34 cellular contexts compared by ENCODE assay signal in genomic region chr5:154971501-154971900, GRCh38. TPM values are rescaled to one million over a fixed set of nuclear protein-coding genes. Genes with fewer than 3 reads are reported as not detected.
"Had no signal": no experiment of that assay in that cellular context is flagged by ENCODE, and none has a peak within 500 bp of the region (broad histone marks: within the 10 kb centered on the region; RNA-seq: fewer than 3 reads in every experiment).

No MANE protein-coding gene starts in this region.

- H3K27ac ChIP-seq: body of pancreas, cardiac muscle cell, ovary, sigmoid colon, thyroid gland, upper lobe of left lung, VCaP had no signal

- DNase-seq: activated CD4-positive, alpha-beta T cell treated with anti-CD3 and anti-CD28 coated beads for 4 hours; activated CD4-positive, alpha-beta T cell treated with anti-CD3 and anti-CD28 coated beads, Interleukin-2, amount 50 U/mL, for 4 hours; activated CD8-positive, alpha-beta memory T cell treated with anti-CD3 and anti-CD28 coated beads for 24 hours; activated effector memory CD4-positive, alpha-beta T cell treated with anti-CD3 and anti-CD28 coated beads, Interleukin-2, amount 50 U/mL, for 16 hours; activated naive CD4-positive, alpha-beta T cell treated with anti-CD3 and anti-CD28 coated beads, Interleukin-2, amount 10 ng/mL, durations not matched to agents 7 days and 5 days; activated naive CD8-positive, alpha-beta T cell treated with anti-CD3 and anti-CD28 coated beads, Interleukin-2, amount 10 ng/mL, durations not matched to agents 7 days and 5 days; amniotic stem cell; body of pancreas; islet precursor cell; left cardiac atrium; midbrain; naive thymus-derived CD4-positive, alpha-beta T cell; ovary; sigmoid colon; stimulated activated CD4-positive, alpha-beta T cell treated with anti-CD3 and anti-CD28 coated beads, Interleukin-1b, Interleukin-23, amount 100 ng/mL, for 48 hours; stimulated activated CD4-positive, alpha-beta T cell treated with anti-CD3 and anti-CD28 coated beads, Interleukin-4, amount 100 ng/mL, for 4 hours; stimulated activated CD8-positive, alpha-beta memory T cell treated with anti-CD3 and anti-CD28 coated beads, Interleukin-4, amount 100 ng/mL, for 48 hours; stimulated activated naive CD8-positive, alpha-beta T cell treated with anti-CD3 and anti-CD28 coated beads, Interleukin-15, amount 100 ng/mL, for 72 hours; substantia nigra; T-helper 1 cell; thyroid gland; upper lobe of left lung had no signal

- H3K4me1 Mint-ChIP-seq: activated naive CD4-positive, alpha-beta T cell treated with anti-CD3 and anti-CD28 coated beads, Interleukin-2, amount 10 ng/mL, durations not matched to agents 7 days and 5 days; memory B cell; stimulated activated memory B cell treated with anti-CD40 and anti-IgM and Interleukin-4, amounts not matched to agents 10 μg/mL and 1 μg/mL and 100 μg/mL, for 72 hours; stimulated activated naive CD8-positive, alpha-beta T cell treated with anti-CD3 and anti-CD28 coated beads, Interleukin-15, amount 100 ng/mL, for 72 hours had no signal

- H3K27me3 Mint-ChIP-seq: activated naive CD4-positive, alpha-beta T cell treated with anti-CD3 and anti-CD28 coated beads, Interleukin-2, amount 10 ng/mL, durations not matched to agents 7 days and 5 days; activated naive CD8-positive, alpha-beta T cell treated with anti-CD3 and anti-CD28 coated beads, Interleukin-2, amount 10 ng/mL, durations not matched to agents 7 days and 5 days; memory B cell; naive thymus-derived CD4-positive, alpha-beta T cell; progenitor cell of endocrine pancreas; stimulated activated memory B cell treated with anti-CD40 and anti-IgM and Interleukin-4, amounts not matched to agents 10 μg/mL and 1 μg/mL and 100 μg/mL, for 72 hours; stimulated activated naive CD8-positive, alpha-beta T cell treated with anti-CD3 and anti-CD28 coated beads, Interleukin-15, amount 100 ng/mL, for 72 hours had no signal

- H3K27ac Mint-ChIP-seq: activated naive CD4-positive, alpha-beta T cell treated with anti-CD3 and anti-CD28 coated beads, Interleukin-2, amount 10 ng/mL, durations not matched to agents 7 days and 5 days; activated naive CD8-positive, alpha-beta T cell treated with anti-CD3 and anti-CD28 coated beads, Interleukin-2, amount 10 ng/mL, durations not matched to agents 7 days and 5 days; activated T-helper 1 cell treated with anti-CD3 and anti-CD28 coated beads, Interleukin-12 subunit alpha, Interleukin-12 subunit beta, Interleukin-2, Interleukin-4 antibody, amounts not matched to agents 30 ng/mL and 10 ng/mL and 1 ng/mL, durations not matched to agents 14 hours and 24 hours and 36 hours; memory B cell; naive thymus-derived CD4-positive, alpha-beta T cell; progenitor cell of endocrine pancreas; stimulated activated memory B cell treated with anti-CD40 and anti-IgM and Interleukin-4, amounts not matched to agents 10 μg/mL and 1 μg/mL and 100 μg/mL, for 72 hours; stimulated activated naive CD8-positive, alpha-beta T cell treated with anti-CD3 and anti-CD28 coated beads, Interleukin-15, amount 100 ng/mL, for 72 hours had no signal

- H3K27me3 ChIP-seq: body of pancreas, cardiac muscle cell, ovary, sigmoid colon, thyroid gland, upper lobe of left lung had no signal

- H3K4me3 Mint-ChIP-seq: activated naive CD4-positive, alpha-beta T cell treated with anti-CD3 and anti-CD28 coated beads, Interleukin-2, amount 10 ng/mL, durations not matched to agents 7 days and 5 days; activated naive CD8-positive, alpha-beta T cell treated with anti-CD3 and anti-CD28 coated beads, Interleukin-2, amount 10 ng/mL, durations not matched to agents 7 days and 5 days; activated T-helper 1 cell treated with anti-CD3 and anti-CD28 coated beads, Interleukin-12 subunit alpha, Interleukin-12 subunit beta, Interleukin-2, Interleukin-4 antibody, amounts not matched to agents 30 ng/mL and 10 ng/mL and 1 ng/mL, durations not matched to agents 14 hours and 24 hours and 36 hours; memory B cell; naive thymus-derived CD4-positive, alpha-beta T cell; stimulated activated memory B cell treated with anti-CD40 and anti-IgM and Interleukin-4, amounts not matched to agents 10 μg/mL and 1 μg/mL and 100 μg/mL, for 72 hours; stimulated activated naive CD8-positive, alpha-beta T cell treated with anti-CD3 and anti-CD28 coated beads, Interleukin-15, amount 100 ng/mL, for 72 hours had no signal

- ATAC-seq: body of pancreas; left cardiac atrium; naive thymus-derived CD4-positive, alpha-beta T cell; stimulated activated memory B cell treated with anti-CD40 and anti-IgM and Interleukin-4, amounts not matched to agents 10 μg/mL and 1 μg/mL and 100 μg/mL, for 72 hours; stimulated activated naive CD8-positive, alpha-beta T cell treated with anti-CD3 and anti-CD28 coated beads, Interleukin-15, amount 100 ng/mL, for 72 hours had no signal

- H3K36me3 ChIP-seq: ovary had no signal

- FAIRE-seq: frontal cortex had no signal

- H3K4me3 ChIP-seq: body of pancreas, cardiac muscle cell, ovary, sigmoid colon, smooth muscle cell, thyroid gland, upper lobe of left lung had no signal

- H3K9me3 ChIP-seq: body of pancreas, ovary, sigmoid colon, thyroid gland, upper lobe of left lung had no signal

- H3K4me1 ChIP-seq: body of pancreas, sigmoid colon, thyroid gland, upper lobe of left lung had no signal

- H3K4me2 ChIP-seq: smooth muscle cell had no signal

- H3K9me3 Mint-ChIP-seq: activated naive CD8-positive, alpha-beta T cell treated with anti-CD3 and anti-CD28 coated beads, Interleukin-2, amount 10 ng/mL, durations not matched to agents 7 days and 5 days; activated T-helper 1 cell treated with anti-CD3 and anti-CD28 coated beads, Interleukin-12 subunit alpha, Interleukin-12 subunit beta, Interleukin-2, Interleukin-4 antibody, amounts not matched to agents 30 ng/mL and 10 ng/mL and 1 ng/mL, durations not matched to agents 14 hours and 24 hours and 36 hours; memory B cell; stimulated activated naive CD8-positive, alpha-beta T cell treated with anti-CD3 and anti-CD28 coated beads, Interleukin-15, amount 100 ng/mL, for 72 hours had no signal

RNA-seq across cellular contexts. Expression of gene KIF4B, which starts 42.1 kb away (rescaled TPM):
- total RNA-seq: activated naive CD8-positive, alpha-beta T cell treated with anti-CD3 and anti-CD28 coated beads, Interleukin-2, amount 10 ng/mL, durations not matched to agents 7 days and 5 days; cardiac muscle cell; lower leg skin; progenitor cell of endocrine pancreas; smooth muscle cell; thyroid gland had no signal
- polyA plus RNA-seq: cardiac muscle cell; endothelial cell of umbilical vein; esophagus; naive thymus-derived CD4-positive, alpha-beta T cell; neural cell; ovary; smooth muscle cell had no signal
